Comparison of ENCODE assay signal across 1 cellular context in the genomic region with DNA sequence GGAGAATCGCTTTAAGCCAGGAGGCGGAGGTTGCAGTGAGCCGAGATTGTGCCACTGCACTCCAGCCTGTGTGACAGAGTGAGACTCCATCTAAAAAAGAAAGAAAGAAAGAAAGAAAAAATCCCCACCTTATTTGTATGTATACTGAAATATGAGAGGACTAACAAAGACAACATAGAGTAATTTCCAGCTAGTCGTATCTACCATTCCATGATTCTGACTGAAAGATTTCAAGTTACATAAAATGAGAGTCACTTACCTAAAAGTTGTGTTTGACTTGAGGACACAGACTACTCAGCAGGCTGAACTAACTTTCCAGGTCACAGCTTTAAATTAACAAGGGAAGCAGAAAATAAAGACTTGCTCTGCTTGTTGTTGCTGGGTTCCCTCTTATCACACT.
TF ChIP-seq lines count a peak whose summit lies in the region.

No MANE protein-coding gene starts in this region.

TF ChIP-seq in GM12878, 131 proteins besides CTCF, POLR2A, EP300 and RAD21 (continued from another document):
- TF ChIP-seq KLF5 (IDR thresholded peaks at IDR 0.05; ENCODE audit: partially characterized antibody) (no peak), IRF4 (IDR thresholded peaks at IDR 0.05; ENCODE audit: low read depth, low read length) (no peak), RELA (IDR thresholded peaks at IDR 0.05; ENCODE audit: borderline replicate concordance, partially characterized antibody) (no peak), DPF2 (IDR thresholded peaks at IDR 0.05) (no peak), HDGF (IDR thresholded peaks at IDR 0.05) (no peak), NR2F1 (conservative IDR thresholded peaks at IDR 0.05) (no peak)
